In genomic region chr12:121000530-121000929, GRCh38 we compare ENCODE assay signal across 24 cellular contexts. TPM values are rescaled to one million over a fixed set of nuclear protein-coding genes. Genes with fewer than 3 reads are reported as not detected.
DNase-seq lines count a peak whose midpoint lies in the region; ATAC-seq, FAIRE-seq and TF ChIP-seq lines count a peak whose summit lies in the region.
"Had no signal": no experiment of that assay in that cellular context is flagged by ENCODE, and none has a peak within 500 bp of the region (broad histone marks: within the 10 kb centered on the region; RNA-seq: fewer than 3 reads in every experiment).

No MANE protein-coding gene starts in this region.

- FAIRE-seq in K562 (lab: Jason Lieb, UNC), result no peak
- FAIRE-seq: A549, GM12878 had no signal

- H3K4me1 Mint-ChIP-seq in activated T-helper 2 cell treated with anti-CD3 and anti-CD28 coated beads, Interferon-gamma antibody, Interleukin-2, Interleukin-4, amounts not matched to agents 10 μg/mL and 5 μg/mL and 100 μg/mL, durations not matched to agents 14 hours and 24 hours and 36 hours (ENCODE audit: low read depth), result peaks cover 2% of the 10 kb centered on the region

- no peak overlapping the region for H3K9ac ChIP-seq in K562 (ENCODE audit: insufficient read depth in 1 of 2, low read depth in 2 of 2, low read length in 2 of 2)
- H3K9ac ChIP-seq in PC-3 (ENCODE audit: low read length), result no peak overlapping the region

- TF ChIP-seq POLR2A in K562 (conservative IDR thresholded peaks at IDR 0.05), result no peak
- no peak for TF ChIP-seq POLR2A in spleen (IDR thresholded peaks at IDR 0.05)

- in situ Hi-C loops in K562 (cut with MboI), result no loop called here

- BruUV-seq in K562 (replicated peaks; lab: Mats Ljungman, UMichigan) (no TSS peak), PC-3 (replicated peaks; lab: Mats Ljungman, UMichigan) (no TSS peak)

- 81% methylated on average over 11 of the region's 11 CpGs for WGBS in K562 (ENCODE audit: insufficient coverage, low coverage, missing lambda C conversion rate)
- WGBS in spleen, 5 donors, result 86 to 94% (median 88%) methylated on average over 4 to 11 of the region's 11 CpGs

- H3K36me3 ChIP-seq in K562 (ENCODE audit: control insufficient read depth, insufficient read depth, low read length) (peaks cover 21% of the 10 kb centered on the region; the same call in 1 of the 3 replicates), spleen (peaks cover 2 to 51% (median 35%) of the 10 kb centered on the region in 6 donors), PC-3 (ENCODE audit: low read depth, low read length) (peaks cover 18% of the 10 kb centered on the region)

- no peak overlapping the region for H3K4me3 Mint-ChIP-seq in activated T-helper 2 cell treated with anti-CD3 and anti-CD28 coated beads, Interferon-gamma antibody, Interleukin-2, Interleukin-4, amounts not matched to agents 10 μg/mL and 5 μg/mL and 100 μg/mL, durations not matched to agents 14 hours and 24 hours and 36 hours (ENCODE audit: low read depth)
- H3K4me3 Mint-ChIP-seq: CD4-positive, alpha-beta T cell; H9 had no signal

- no peak for TF ChIP-seq RAD21 in K562 (CRISPR knock-in tag; conservative IDR thresholded peaks at IDR 0.05 in 1 of 2, IDR thresholded peaks at IDR 0.05 in 1 of 2)

- CTCF ChIA-PET in K562 (lab: Yijun Ruan, JAX; ENCODE audit: low intra/inter-chr PET ratio), result no interaction called here
- CTCF ChIA-PET in PC-3 (lab: Charles Lee), result no interaction called here

- DNase-seq in ELF-1 (ENCODE audit: low read depth, low spot score) (peak; percentile 44), K562 (ENCODE audit: extremely low read depth in 1 of 4, low spot score in 3 of 4) (no peak), spleen (peak; percentile 49), PC-3 (no peak), NCI-H1048 (lab: John Stamatoyannopoulos, UW) (no peak)
- peak; percentile 82 for DNase-seq in Jurkat, Clone E6-1 (ENCODE audit: low read depth, low spot score)
- DNase-seq in activated T-helper 2 cell treated with anti-CD3 and anti-CD28 coated beads, Interferon-gamma antibody, Interleukin-2, Interleukin-4, amounts not matched to agents 10 μg/mL and 5 μg/mL and 100 μg/mL, durations not matched to agents 14 hours and 24 hours and 36 hours (ENCODE audit: low spot score), result no peak
- DNase-seq: AML-193; Caco-2; CD4-positive, alpha-beta T cell; DMS153; DMS79; GOT3; H9; Kasumi-1; KBM-7 had no signal

- H4K20me1 ChIP-seq in K562 (replicated peaks; ENCODE audit: control insufficient read depth, insufficient read depth, low read length), result no peaks in the 10 kb centered on the region; the same call in 1 of the 2 replicates
- H4K20me1 ChIP-seq in PC-3 (ENCODE audit: low read length), result no peaks in the 10 kb centered on the region

- H3K4me2 ChIP-seq in K562 (ENCODE audit: insufficient read depth, low read length), result no peak overlapping the region
- H3K4me2 ChIP-seq in PC-3 (ENCODE audit: low read length), result no peak overlapping the region
- H3K4me2 ChIP-seq: A549 had no signal

- H3K9me3 Mint-ChIP-seq in activated T-helper 2 cell treated with anti-CD3 and anti-CD28 coated beads, Interferon-gamma antibody, Interleukin-2, Interleukin-4, amounts not matched to agents 10 μg/mL and 5 μg/mL and 100 μg/mL, durations not matched to agents 14 hours and 24 hours and 36 hours, result no peaks in the 10 kb centered on the region
- H3K9me3 Mint-ChIP-seq: CD4-positive, alpha-beta T cell; H9 had no signal

- H3K4me1 ChIP-seq in K562 (replicated peaks in 1 of 2; ENCODE audit: control insufficient read depth in 2 of 2, insufficient read depth in 2 of 2, low read length in 2 of 2) (peaks cover 0 to 12% of the 10 kb centered on the region in 2 experiments; a peak in 2 of 5 replicates), spleen (no peaks in the 10 kb centered on the region), PC-3 (ENCODE audit: insufficient read depth, low read length) (no peaks in the 10 kb centered on the region)
- H3K4me1 ChIP-seq: Caco-2 had no signal

- H3F3A ChIP-seq in PC-3 (ENCODE audit: low read length, unreplicated experiment), result no peaks in the 10 kb centered on the region

- no peaks in the 10 kb centered on the region for H3K27me3 Mint-ChIP-seq in activated T-helper 2 cell treated with anti-CD3 and anti-CD28 coated beads, Interferon-gamma antibody, Interleukin-2, Interleukin-4, amounts not matched to agents 10 μg/mL and 5 μg/mL and 100 μg/mL, durations not matched to agents 14 hours and 24 hours and 36 hours (ENCODE audit: low read depth)

- H3K27ac ChIP-seq in K562 (ENCODE audit: extremely low read depth, low read depth, low read length) (no peak overlapping the region), spleen (no peak overlapping the region), PC-3 (ENCODE audit: low read length) (no peak overlapping the region)
- H3K27ac ChIP-seq: C4-2B, HL-60 had no signal

- intact Hi-C loops in K562 (cut with micrococcal nuclease) (loop anchor here (10.0 kb wide), 1 partner anchor 214 kb away; the partner anchor contains the start of gene P2RX4), spleen (cut with DNase I; ENCODE audit: low total_unique reads) (no loop called here), PC-3 (cut with micrococcal nuclease) (no loop called here)
- intact Hi-C loops in activated T-helper 2 cell treated with anti-CD3 and anti-CD28 coated beads, Interferon-gamma antibody, Interleukin-2, Interleukin-4, amounts not matched to agents 10 μg/mL and 5 μg/mL and 100 μg/mL, durations not matched to agents 14 hours and 24 hours and 36 hours (cut with micrococcal nuclease), result no loop called here

- TF ChIP-seq CTCF in K562 (IDR thresholded peaks at IDR 0.05 in 2 of 3, conservative IDR thresholded peaks at IDR 0.05 in 1 of 3; ENCODE audit: insufficient read depth in 2 of 3, low read depth in 1 of 3, low read length in 3 of 3), result no peak
- no peak for TF ChIP-seq CTCF in spleen (IDR thresholded peaks at IDR 0.05 in 8 of 11, conservative IDR thresholded peaks at IDR 0.05 in 3 of 11)
- no peak for TF ChIP-seq CTCF in PC-3 (conservative IDR thresholded peaks at IDR 0.05; ENCODE audit: low read depth, low read length)

- no peak overlapping the region for H3K27ac Mint-ChIP-seq in activated T-helper 2 cell treated with anti-CD3 and anti-CD28 coated beads, Interferon-gamma antibody, Interleukin-2, Interleukin-4, amounts not matched to agents 10 μg/mL and 5 μg/mL and 100 μg/mL, durations not matched to agents 14 hours and 24 hours and 36 hours
- H3K27ac Mint-ChIP-seq: CD4-positive, alpha-beta T cell; H9 had no signal

- H3K36me3 Mint-ChIP-seq in activated T-helper 2 cell treated with anti-CD3 and anti-CD28 coated beads, Interferon-gamma antibody, Interleukin-2, Interleukin-4, amounts not matched to agents 10 μg/mL and 5 μg/mL and 100 μg/mL, durations not matched to agents 14 hours and 24 hours and 36 hours (ENCODE audit: low read depth), result peaks cover 26% of the 10 kb centered on the region

- H3K27me3 ChIP-seq in K562 (ENCODE audit: control insufficient read depth in 2 of 2, insufficient read depth in 2 of 2, low read length in 2 of 2) (peaks cover 0 to 7% of the 10 kb centered on the region in 2 experiments; a peak in 3 of 5 replicates), spleen (replicated peaks in 1 of 7) (peaks cover 0 to 20% (median 0%) of the 10 kb centered on the region in 7 donors), PC-3 (ENCODE audit: low read length) (no peaks in the 10 kb centered on the region)

- H3K9me3 ChIP-seq in K562 (replicated peaks; ENCODE audit: control insufficient read depth, insufficient read depth, low read depth, low read length), result no peaks in the 10 kb centered on the region
- H3K9me3 ChIP-seq in spleen, result no peaks in the 10 kb centered on the region
- no peaks in the 10 kb centered on the region for H3K9me3 ChIP-seq in PC-3 (ENCODE audit: low read length)
- H3K9me3 ChIP-seq: A549, Caco-2 had no signal

- no peaks in the 10 kb centered on the region; the same call in 1 of the 2 replicates for H3K9me2 ChIP-seq in PC-3 (replicated peaks; ENCODE audit: low read length)

- no peaks in the 10 kb centered on the region for H3K9me1 ChIP-seq in K562 (ENCODE audit: control insufficient read depth, insufficient read depth, low read length)

- TF ChIP-seq EP300 in K562 (IDR thresholded peaks at IDR 0.05; ENCODE audit: low read length), result no peak

- H3K4me3 ChIP-seq in Jurkat, Clone E6-1 (ENCODE audit: low read length), result peak overlapping the region; percentile 21
- H3K4me3 ChIP-seq in K562 (no peak overlapping the region), spleen (no peak overlapping the region), PC-3 (ENCODE audit: low read length) (no peak overlapping the region)
- H3K4me3 ChIP-seq: A549, GM12878 had no signal

- POLR2A ChIA-PET in K562 (lab: Yijun Ruan, JAX), result no interaction called here
- POLR2A ChIA-PET in PC-3 (lab: Charles Lee; ENCODE audit: unreplicated experiment), result no interaction called here

- H2AFZ ChIP-seq in K562 (ENCODE audit: low read depth, low read length), result no peak overlapping the region
- H2AFZ ChIP-seq in PC-3 (ENCODE audit: low read length), result no peak overlapping the region

- ATAC-seq in K562, result no peak
- no peak for ATAC-seq in PC-3
- no peak for ATAC-seq in GM18519 (IDR thresholded peaks at IDR 0.05; ENCODE audit: low FRiP score, unreplicated experiment)
- ATAC-seq: GM12878 had no signal

- H3K79me2 ChIP-seq in K562 (ENCODE audit: control insufficient read depth, insufficient read depth, low read length) (no peaks in the 10 kb centered on the region), PC-3 (ENCODE audit: low read length) (no peaks in the 10 kb centered on the region)

RNA-seq across cellular contexts. Expression of gene C12orf43, which starts 15.8 kb away (rescaled TPM):
- 18.7 TPM for polyA plus RNA-seq in Jurkat, Clone E6-1 (2012; ENCODE audit: insufficient read depth, insufficient read length)
- 13.8 and 21.2 TPM in 2 replicates for total RNA-seq in K562 (2011; cell fraction: chromatin; rRNA removed; ENCODE audit: low replicate concordance)
- 13.0 and 18.5 TPM in 2 replicates for total RNA-seq in K562 (2011; cell fraction: nucleolus; rRNA removed)
- total RNA-seq in K562 (2011; cell fraction: nucleoplasm; rRNA removed), result 15.0 and 20.5 TPM in 2 replicates
- total RNA-seq in K562 (2014; rRNA removed) (21.6 and 22.3 TPM in 2 replicates), K562 (2014; rRNA removed; fragmentation: Illumina TruSeq; extraction: Trizol) (10.4 and 11.4 TPM in 2 replicates), K562 (2015; rRNA removed; fragmentation: Illumina TruSeq; extraction: Trizol) (15.7 and 16.8 TPM in 2 replicates), K562 (2021) (19.6 and 20.8 TPM in 2 replicates), spleen (10 to 100 TPM in 6 of 7 donors, 1 to 10 TPM in 1; 8.0 to 16.8 (median 13.5) TPM), PC-3 (2014; rRNA removed) (35.4 and 36.1 TPM in 2 replicates)
- polyA plus RNA-seq in K562 (2011; rRNA removed) (9.8 and 10.5 TPM in 2 replicates), K562 (2014; fragmentation: Illumina TruSeq; extraction: Trizol) (15.4 and 17.6 TPM in 2 replicates), K562 (2014; fragmentation: Nextera tagmentation; extraction: Ambion mirVana) (1 to 10 TPM; 4.3 to 6.5 TPM), K562 (2014; rRNA removed) (22.2 and 25.2 TPM in 2 replicates), spleen (10 to 100 TPM in 1 of 3 donors, 1 to 10 TPM in 2; 8.7 to 10.5 (median 9.5) TPM)
- polyA plus RNA-seq in K562 (2011; cell fraction: cytosol; rRNA removed), result 8.8 and 11.0 TPM in 2 replicates
- 8.4 and 9.5 TPM in 2 replicates for polyA plus RNA-seq in K562 (2011; cell fraction: nucleus; rRNA removed)
- 11.7 and 14.4 TPM in 2 replicates for polyA plus RNA-seq in K562 (2012)
- polyA minus RNA-seq in K562 (2011; rRNA and poly(A)+ RNA removed), result 5.5 and 6.8 TPM in 2 replicates
- 2.1 and 6.1 TPM in 2 replicates for polyA minus RNA-seq in K562 (2011; cell fraction: cytosol; rRNA and poly(A)+ RNA removed)
- polyA minus RNA-seq in K562 (2011; cell fraction: nucleus; rRNA and poly(A)+ RNA removed), result 6.5 and 8.1 TPM in 2 replicates
- 26.3 and 30.3 TPM in 2 replicates for total RNA-seq in activated T-helper 2 cell treated with anti-CD3 and anti-CD28 coated beads, Interferon-gamma antibody, Interleukin-2, Interleukin-4, amounts not matched to agents 10 μg/mL and 5 μg/mL and 100 μg/mL, durations not matched to agents 14 hours and 24 hours and 36 hours

RNA-seq across cellular contexts. Expression of gene HNF1A, which starts 22.2 kb away (rescaled TPM):
- not detected for polyA plus RNA-seq in Jurkat, Clone E6-1 (2012; ENCODE audit: insufficient read depth, insufficient read length)
- not detected in 2 replicates for total RNA-seq in K562 (2011; cell fraction: chromatin; rRNA removed; ENCODE audit: low replicate concordance)
- total RNA-seq in K562 (2011; cell fraction: nucleolus; rRNA removed), result 0.17 TPM in 1 of 2 replicates, not detected in the other
- not detected in 2 replicates for total RNA-seq in K562 (2011; cell fraction: nucleoplasm; rRNA removed)
- not detected in 2 replicates for total RNA-seq in K562 (2014; rRNA removed)
- not detected in 2 replicates for total RNA-seq in K562 (2014; rRNA removed; fragmentation: Illumina TruSeq; extraction: Trizol)
- total RNA-seq in K562 (2015; rRNA removed; fragmentation: Illumina TruSeq; extraction: Trizol), result not detected in 2 replicates
- not detected in 2 replicates for total RNA-seq in K562 (2021)
- not detected in 2 replicates for polyA plus RNA-seq in K562 (2011; rRNA removed)
- polyA plus RNA-seq in K562 (2011; cell fraction: cytosol; rRNA removed), result 0.03 TPM in 1 of 2 replicates, not detected in the other
- not detected in 2 replicates for polyA plus RNA-seq in K562 (2011; cell fraction: nucleus; rRNA removed)
- 0.03 TPM in 1 of 2 replicates, not detected in the other for polyA plus RNA-seq in K562 (2012)
- polyA plus RNA-seq in K562 (2014; fragmentation: Illumina TruSeq; extraction: Trizol), result not detected in 2 replicates
- polyA plus RNA-seq in K562 (2014; fragmentation: Nextera tagmentation; extraction: Ambion mirVana), result not detected
- polyA plus RNA-seq in K562 (2014; rRNA removed), result not detected in 2 replicates
- polyA minus RNA-seq in K562 (2011; rRNA and poly(A)+ RNA removed), result not detected in 2 replicates
- polyA minus RNA-seq in K562 (2011; cell fraction: cytosol; rRNA and poly(A)+ RNA removed), result not detected in 2 replicates
- polyA minus RNA-seq in K562 (2011; cell fraction: nucleus; rRNA and poly(A)+ RNA removed), result not detected in 2 replicates
- not detected for total RNA-seq in spleen
- polyA plus RNA-seq in spleen, result not detected
- not detected in 2 replicates for total RNA-seq in activated T-helper 2 cell treated with anti-CD3 and anti-CD28 coated beads, Interferon-gamma antibody, Interleukin-2, Interleukin-4, amounts not matched to agents 10 μg/mL and 5 μg/mL and 100 μg/mL, durations not matched to agents 14 hours and 24 hours and 36 hours
- total RNA-seq in PC-3 (2014; rRNA removed), result not detected in 2 replicates
- total RNA-seq: CD4-positive, alpha-beta T cell; G401; H9; HT1080 had no signal
- polyA plus RNA-seq: BJ, GM12878 had no signal

RNA-seq across cellular contexts. Expression of gene OASL, which starts 38.5 kb away (rescaled TPM):
- polyA plus RNA-seq in Jurkat, Clone E6-1 (2012; ENCODE audit: insufficient read depth, insufficient read length), result not detected
- not detected in 2 replicates for total RNA-seq in K562 (2011; cell fraction: chromatin; rRNA removed; ENCODE audit: low replicate concordance)
- not detected in 2 replicates for total RNA-seq in K562 (2011; cell fraction: nucleolus; rRNA removed)
- not detected in 2 replicates for total RNA-seq in K562 (2011; cell fraction: nucleoplasm; rRNA removed)
- total RNA-seq in K562 (2014; rRNA removed) (not detected in 2 replicates), K562 (2014; rRNA removed; fragmentation: Illumina TruSeq; extraction: Trizol) (not detected in 2 replicates), K562 (2015; rRNA removed; fragmentation: Illumina TruSeq; extraction: Trizol) (0.14 TPM in 1 of 2 replicates, not detected in the other), K562 (2021) (not detected in 2 replicates), spleen (1 to 10 TPM; 2.9 to 4.8 (median 3.7) TPM), PC-3 (2014; rRNA removed) (6.4 and 7.6 TPM in 2 replicates)
- polyA plus RNA-seq in K562 (2011; rRNA removed) (not detected in 2 replicates), K562 (2014; fragmentation: Illumina TruSeq; extraction: Trizol) (not detected in 2 replicates), K562 (2014; fragmentation: Nextera tagmentation; extraction: Ambion mirVana) (not detected), K562 (2014; rRNA removed) (not detected in 2 replicates), spleen (1 to 10 TPM; 1.9 to 2.9 (median 2.4) TPM)
- not detected in 2 replicates for polyA plus RNA-seq in K562 (2011; cell fraction: cytosol; rRNA removed)
- not detected in 2 replicates for polyA plus RNA-seq in K562 (2011; cell fraction: nucleus; rRNA removed)
- 0.07 TPM in 1 of 2 replicates, not detected in the other for polyA plus RNA-seq in K562 (2012)
- not detected in 2 replicates for polyA minus RNA-seq in K562 (2011; rRNA and poly(A)+ RNA removed)
- polyA minus RNA-seq in K562 (2011; cell fraction: cytosol; rRNA and poly(A)+ RNA removed), result not detected in 2 replicates
- not detected in 2 replicates for polyA minus RNA-seq in K562 (2011; cell fraction: nucleus; rRNA and poly(A)+ RNA removed)
- total RNA-seq in activated T-helper 2 cell treated with anti-CD3 and anti-CD28 coated beads, Interferon-gamma antibody, Interleukin-2, Interleukin-4, amounts not matched to agents 10 μg/mL and 5 μg/mL and 100 μg/mL, durations not matched to agents 14 hours and 24 hours and 36 hours, result 1.9 and 2.3 TPM in 2 replicates
- total RNA-seq: G401, H9 had no signal

Comparison
In these comparisons a context has a peak if more than half of its experiments do, and no peak if none do; other contexts are left out.
1. DNase-seq: peak in ELF-1 (single experiment), Jurkat, Clone E6-1 (single experiment) and spleen (single experiment); none in K562 (0 of 4), activated T-helper 2 cell treated with anti-CD3 and anti-CD28 coated beads, Interferon-gamma antibody, Interleukin-2, Interleukin-4, amounts not matched to agents 10 μg/mL and 5 μg/mL and 100 μg/mL, durations not matched to agents 14 hours and 24 hours and 36 hours (single experiment), PC-3 (single experiment) and NCI-H1048 (single experiment).